In genomic region chr6:42958125-42958524, GRCh38 we compare ENCODE assay signal across 24 cellular contexts. TPM values are rescaled to one million over a fixed set of nuclear protein-coding genes. Genes with fewer than 3 reads are reported as not detected.
DNase-seq lines count a peak whose midpoint lies in the region; ATAC-seq, FAIRE-seq and TF ChIP-seq lines count a peak whose summit lies in the region.
"Had no signal": no experiment of that assay in that cellular context is flagged by ENCODE, and none has a peak within 500 bp of the region (broad histone marks: within the 10 kb centered on the region; RNA-seq: fewer than 3 reads in every experiment).

No MANE protein-coding gene starts in this region.

- H3K4me1 ChIP-seq in HEK293 (ENCODE audit: control insufficient read depth, insufficient read depth, low read length) (0 out of 2 replicates have a peak, but pooled peaks cover 4% of the 10 kb centered on the region), osteoblast (ENCODE audit: insufficient read depth, low read length) (peaks cover 11% of the 10 kb centered on the region)

- DNase-seq in NCI-H446 treated with DMSO at 0.1 percent for 48 hours (lab: John Stamatoyannopoulos, UW) (peak; percentile 12), NCI-H446 (lab: John Stamatoyannopoulos, UW) (no peak), choroid plexus epithelial cell (ENCODE audit: low read depth) (peak; percentile 20), osteoblast (ENCODE audit: insufficient read length, low spot score, missing footprints) (peak; percentile 26), RCC 7860 (ENCODE audit: low spot score) (no peak), HTR-8/SVneo (ENCODE audit: insufficient read length, low spot score) (no peak)
- DNase-seq: COR-L47, DMS153, GDM1, HCEC 1CT, KBM-7, NCI-H1105, NCI-H1694, NCI-H2081, NCI-H2227 treated with DMSO at 0.1 percent for 48 hours, NCI-H526, SHP77, T-helper 17 cell had no signal

- POLR2A ChIA-PET in HEK293 (lab: Yijun Ruan, JAX): interaction anchor here (0.6 to 1.4 kb wide), 3 partner anchors 21 to 102 kb away, joined by 3 to 4 read pairs (median 4); partner anchors contain the start of genes PEX6 and PPP2R5D

- no peak for ATAC-seq in GM21423 (IDR thresholded peaks at IDR 0.05; ENCODE audit: unreplicated experiment)
- ATAC-seq: GM23338, T-helper 17 cell had no signal

- TF ChIP-seq CTCF in HEK293 (tag by site-specific recombination; IDR thresholded peaks at IDR 0.05) (no peak), choroid plexus epithelial cell (conservative IDR thresholded peaks at IDR 0.05; ENCODE audit: low read depth, low read length) (no peak), osteoblast (IDR thresholded peaks at IDR 0.05; ENCODE audit: extremely low read depth, low read depth, low read length) (no peak)

- no peaks in the 10 kb centered on the region for H3K79me2 ChIP-seq in osteoblast (ENCODE audit: insufficient read depth, low read length)

- no peak overlapping the region for H3K27ac ChIP-seq in HEK293 (ENCODE audit: extremely low read depth, low read depth, low read length)
- no peak overlapping the region for H3K27ac ChIP-seq in osteoblast (ENCODE audit: low read depth, low read length)

- no peaks in the 10 kb centered on the region for H3K27me3 ChIP-seq in osteoblast (ENCODE audit: insufficient read depth, low read length)

- CTCF ChIA-PET in HEK293 (lab: Yijun Ruan, JAX): interaction anchor here (0.6 kb wide), 2 partner anchors 18 to 112 kb away, joined by 3 read pairs; no protein-coding TSS in a partner anchor

- H3K4me3 ChIP-seq in HEK293 (ENCODE audit: low read depth, low read length) (no peak overlapping the region), choroid plexus epithelial cell (ENCODE audit: low read depth, low read length) (no peak overlapping the region), osteoblast (ENCODE audit: insufficient read depth, low read length) (no peak overlapping the region)
- H3K4me3 ChIP-seq: GM23338 had no signal

- no peaks in the 10 kb centered on the region for H3K9me3 ChIP-seq in HEK293 (ENCODE audit: control insufficient read depth, insufficient read depth, low read depth, low read length)
- no peaks in the 10 kb centered on the region for H3K9me3 ChIP-seq in osteoblast (ENCODE audit: low read depth, low read length)

- FAIRE-seq in RCC 7860 (lab: Jason Lieb, UNC) (no peak), HTR-8/SVneo (lab: Jason Lieb, UNC) (no peak)
- FAIRE-seq: GM18507 had no signal

- no peak overlapping the region for H2AFZ ChIP-seq in osteoblast (ENCODE audit: low read length)

- H4K20me1 ChIP-seq in osteoblast (ENCODE audit: insufficient read depth, low read length): no peaks in the 10 kb centered on the region

- no peak overlapping the region for H3K4me2 ChIP-seq in osteoblast (ENCODE audit: insufficient read depth, low read length)
- H3K4me2 ChIP-seq: GM23338 had no signal

- H3K36me3 ChIP-seq in HEK293 (ENCODE audit: control insufficient read depth in 2 of 2, insufficient read depth in 1 of 2, low read length in 2 of 2) (peaks cover 0 to 6% of the 10 kb centered on the region in 2 experiments; a peak in 2 of 3 replicates), osteoblast (ENCODE audit: insufficient read depth, low read length) (peaks cover 7% of the 10 kb centered on the region)

TF ChIP-seq in HEK293, 187 proteins besides CTCF, POLR2A, EP300 and RAD21:
- no peak for TF ChIP-seq ZXDB (tag by site-specific recombination; IDR thresholded peaks at IDR 0.05)
- peak; percentile 28; the same call in 1 of the 2 replicates for TF ChIP-seq ZNF654 (tag by site-specific recombination; IDR thresholded peaks at IDR 0.05; ENCODE audit: low read depth)

RNA-seq across cellular contexts. Expression of gene GNMT, which starts 2.4 kb away (rescaled TPM):
- 0.72 and 0.88 TPM in 2 replicates for total RNA-seq in osteoblast
- total RNA-seq: Daoy, GM23338 had no signal

RNA-seq across cellular contexts. Expression of gene PEX6, which starts 20.9 kb away (rescaled TPM):
- total RNA-seq in osteoblast: 15.3 and 23.5 TPM in 2 replicates

RNA-seq across cellular contexts. Expression of gene PPP2R5D, which starts 26.2 kb away (rescaled TPM):
- 30.8 and 36.8 TPM in 2 replicates for total RNA-seq in osteoblast

RNA-seq across cellular contexts. Expression of gene CNPY3, which starts 28.8 kb away (rescaled TPM):
- 33.3 TPM in 2 replicates for total RNA-seq in osteoblast

RNA-seq across cellular contexts. Expression of gene PTCRA, which starts 42.3 kb away (rescaled TPM):
- not detected in 2 replicates for total RNA-seq in osteoblast
- total RNA-seq: Daoy, GM23338, RPMI7951 had no signal

Comparison
In these comparisons a context has a peak if more than half of its experiments do, and no peak if none do; other contexts are left out.
1. DNase-seq: peak in NCI-H446 treated with DMSO at 0.1 percent for 48 hours (single experiment), choroid plexus epithelial cell (single experiment) and osteoblast (single experiment); none in NCI-H446 (0 of 2), RCC 7860 (single experiment) and HTR-8/SVneo (single experiment).